In genomic region chr6:151900256-151900655, GRCh38 we compare ENCODE assay signal across 22 cellular contexts.
DNase-seq lines count a peak whose midpoint lies in the region; ATAC-seq, FAIRE-seq and TF ChIP-seq lines count a peak whose summit lies in the region.
"Had no signal": no experiment of that assay in that cellular context is flagged by ENCODE, and none has a peak within 500 bp of the region (broad histone marks: within the 10 kb centered on the region; RNA-seq: fewer than 3 reads in every experiment).

No MANE protein-coding gene starts in this region.

- CTCF ChIA-PET in RWPE1 (lab: Yijun Ruan, JAX): interaction anchor here (0.6 to 0.9 kb wide), 2 partner anchors 13 to 740 kb away, joined by 3 read pairs; no protein-coding TSS in a partner anchor
- CTCF ChIA-PET in activated CD8-positive, alpha-beta memory T cell treated with anti-CD3 and anti-CD28 coated beads, Interleukin-2, amount 10 ng/mL, durations not matched to agents 7 days and 5 days (lab: Charles Lee): no interaction called here

- H3K23ac ChIP-seq in H9 (ENCODE audit: insufficient read length, low read depth, low read length): no peak overlapping the region

- H2AFZ ChIP-seq in H9 (ENCODE audit: low read length): no peak overlapping the region

- H3K27ac ChIP-seq in H9 (ENCODE audit: insufficient read length, low read depth, low read length): no peak overlapping the region
- peak overlapping the region; percentile 70 for H3K27ac ChIP-seq in RWPE1
- H3K27ac ChIP-seq in coronary artery: no peak overlapping the region
- H3K27ac ChIP-seq: SK-N-MC had no signal

- H3K14ac ChIP-seq in H9 (ENCODE audit: insufficient read depth, low read length): no peak overlapping the region

- no peaks in the 10 kb centered on the region for H3K9me3 ChIP-seq in H9 (ENCODE audit: control insufficient read depth, low read depth, low read length)

- H3K9me3 Mint-ChIP-seq in H9 (peaks cover 14 to 15% of the 10 kb centered on the region in 2 experiments), endothelial cell (ENCODE audit: unreplicated experiment) (peaks cover 5% of the 10 kb centered on the region)
- peaks cover 2% of the 10 kb centered on the region for H3K9me3 Mint-ChIP-seq in activated CD8-positive, alpha-beta memory T cell treated with anti-CD3 and anti-CD28 coated beads, Interleukin-2, amount 10 ng/mL, durations not matched to agents 7 days and 5 days (ENCODE audit: low read depth)

- no peak overlapping the region for H3K4me2 ChIP-seq in H9 (ENCODE audit: insufficient read depth, insufficient read length, low read length)

- no peak overlapping the region for H3K4me3 Mint-ChIP-seq in H9
- peak overlapping the region; percentile 31 for H3K4me3 Mint-ChIP-seq in endothelial cell (ENCODE audit: unreplicated experiment)
- H3K4me3 Mint-ChIP-seq in activated CD8-positive, alpha-beta memory T cell treated with anti-CD3 and anti-CD28 coated beads, Interleukin-2, amount 10 ng/mL, durations not matched to agents 7 days and 5 days: no peak overlapping the region
- H3K4me3 Mint-ChIP-seq: CD8-positive, alpha-beta T cell; IgD-negative memory B cell had no signal

- POLR2A ChIA-PET in RWPE1 (lab: Yijun Ruan, JAX; ENCODE audit: low non-redundant PET): no interaction called here

- H3K4ac ChIP-seq in H9 (ENCODE audit: low read depth, low read length): no peak overlapping the region

- H3K27ac Mint-ChIP-seq in H9: peak overlapping the region in 2 of 3 experiments; percentile 30; a peak in 2 of 7 replicates
- H3K27ac Mint-ChIP-seq in endothelial cell (ENCODE audit: unreplicated experiment): no peak overlapping the region
- H3K27ac Mint-ChIP-seq in activated CD8-positive, alpha-beta memory T cell treated with anti-CD3 and anti-CD28 coated beads, Interleukin-2, amount 10 ng/mL, durations not matched to agents 7 days and 5 days: no peak overlapping the region
- H3K27ac Mint-ChIP-seq: CD8-positive, alpha-beta T cell; IgD-negative memory B cell had no signal

- TF ChIP-seq CTCF in H9 (conservative IDR thresholded peaks at IDR 0.05): no peak
- no peak for TF ChIP-seq CTCF in RWPE1 (conservative IDR thresholded peaks at IDR 0.05; ENCODE audit: low read depth)
- TF ChIP-seq CTCF in endothelial cell (IDR thresholded peaks at IDR 0.05; ENCODE audit: unreplicated experiment): no peak
- no peak for TF ChIP-seq CTCF in retinal pigment epithelial cell (conservative IDR thresholded peaks at IDR 0.05; ENCODE audit: low read depth, low read length)
- TF ChIP-seq CTCF in D721Med (IDR thresholded peaks at IDR 0.05; ENCODE audit: insufficient read depth, missing control alignments): no peak
- TF ChIP-seq CTCF in coronary artery (IDR thresholded peaks at IDR 0.05): no peak

- no peak for ATAC-seq in activated CD8-positive, alpha-beta memory T cell treated with anti-CD3 and anti-CD28 coated beads, Interleukin-2, amount 10 ng/mL, durations not matched to agents 7 days and 5 days
- ATAC-seq: CD8-positive, alpha-beta T cell had no signal

- H3T11ph ChIP-seq in H9 (ENCODE audit: low read length): no peak overlapping the region

- H3K4me1 Mint-ChIP-seq in H9 (peaks cover 11 to 14% of the 10 kb centered on the region in 2 experiments), endothelial cell (ENCODE audit: unreplicated experiment) (no peaks in the 10 kb centered on the region)
- no peaks in the 10 kb centered on the region for H3K4me1 Mint-ChIP-seq in activated CD8-positive, alpha-beta memory T cell treated with anti-CD3 and anti-CD28 coated beads, Interleukin-2, amount 10 ng/mL, durations not matched to agents 7 days and 5 days

- no peak overlapping the region for H3K9ac ChIP-seq in H9 (ENCODE audit: extremely low read depth, insufficient read length, low read length)

- H2AK5ac ChIP-seq in H9 (ENCODE audit: insufficient read length, low read length): no peak overlapping the region

- H4K91ac ChIP-seq in H9 (ENCODE audit: insufficient read length, low read depth, low read length): no peak overlapping the region

- FAIRE-seq in D721Med (lab: Jason Lieb, UNC): no peak

- DNase-seq in H9: no peak
- no peak for DNase-seq in RWPE1 (ENCODE audit: low spot score)
- no peak for DNase-seq in endothelial cell (ENCODE audit: low spot score)
- DNase-seq in retinal pigment epithelial cell (ENCODE audit: low read depth): peak; percentile 49
- DNase-seq in D721Med (ENCODE audit: insufficient read length, low spot score): no peak
- DNase-seq in activated CD8-positive, alpha-beta memory T cell treated with anti-CD3 and anti-CD28 coated beads, Interleukin-2, amount 10 ng/mL, durations not matched to agents 7 days and 5 days: no peak
- DNase-seq in coronary artery (ENCODE audit: low spot score): no peak
- DNase-seq: AML-193; C1 segment of cervical spinal cord; CD8-positive, alpha-beta T cell; DMS53; GDM1; H7; Karpas-422; MG63; NCI-H187; NCI-H446; NCI-H526 treated with DMSO at 0.1 percent for 48 hours; OCI-M1; SHP77 treated with DMSO at 0.1 percent for 48 hours had no signal

- H2BK12ac ChIP-seq in H9 (ENCODE audit: insufficient read length, low read depth, low read length): no peak overlapping the region

- no peak overlapping the region for H2BK15ac ChIP-seq in H9 (ENCODE audit: low read depth, low read length)

- no peak overlapping the region for H4K8ac ChIP-seq in H9 (replicated peaks; ENCODE audit: insufficient read length, low read depth, low read length)

- H2BK20ac ChIP-seq in H9 (ENCODE audit: low read depth, low read length, poor library complexity, severe bottlenecking): no peak overlapping the region

- no CpG with 5 or more reads among the region's 2 CpGs for WGBS in H9 (ENCODE audit: extremely low coverage, insufficient read length, low lambda C conversion rate)

- H3K56ac ChIP-seq in H9 (ENCODE audit: insufficient read length, low read depth, low read length): no peak overlapping the region

- no peaks in the 10 kb centered on the region for H3K4me1 ChIP-seq in H9 (ENCODE audit: insufficient read depth, low read length)

- no peaks in the 10 kb centered on the region for H3K79me2 ChIP-seq in H9 (ENCODE audit: insufficient read depth, low read length)

- no peaks in the 10 kb centered on the region for H4K20me1 ChIP-seq in H9 (ENCODE audit: control insufficient read depth, insufficient read depth, insufficient read length)

- no peaks in the 10 kb centered on the region for H3K79me1 ChIP-seq in H9 (ENCODE audit: insufficient read depth, low read depth, low read length, poor library complexity, severe bottlenecking)

- H3K4me3 ChIP-seq in retinal pigment epithelial cell (ENCODE audit: low read length) (no peak overlapping the region), coronary artery (no peak overlapping the region)
- H3K4me3 ChIP-seq: MG63, SK-N-MC had no signal

- H2BK120ac ChIP-seq in H9 (ENCODE audit: low read depth, low read length, poor library complexity, severe bottlenecking): no peak overlapping the region

- H3K27me3 ChIP-seq in H9 (ENCODE audit: insufficient read depth, low read length): no peaks in the 10 kb centered on the region
- H3K27me3 ChIP-seq: MG63 had no signal

- H3K27me3 Mint-ChIP-seq in H9 (ENCODE audit: low read depth) (no peaks in the 10 kb centered on the region), endothelial cell (ENCODE audit: unreplicated experiment) (no peaks in the 10 kb centered on the region)
- H3K27me3 Mint-ChIP-seq in activated CD8-positive, alpha-beta memory T cell treated with anti-CD3 and anti-CD28 coated beads, Interleukin-2, amount 10 ng/mL, durations not matched to agents 7 days and 5 days: peaks cover 6% of the 10 kb centered on the region
- H3K27me3 Mint-ChIP-seq: IgD-negative memory B cell had no signal

- H3K18ac ChIP-seq in H9 (ENCODE audit: insufficient read length, low read depth, low read length): no peak overlapping the region

- H4K5ac ChIP-seq in H9 (ENCODE audit: insufficient read length, low read depth, low read length): no peak overlapping the region

- H2BK5ac ChIP-seq in H9 (ENCODE audit: insufficient read length, low read length): no peak overlapping the region

- no peaks in the 10 kb centered on the region for H3K23me2 ChIP-seq in H9 (ENCODE audit: insufficient read length, low read depth, low read length, poor library complexity, severe bottlenecking)

- H3K36me3 Mint-ChIP-seq in H9 (ENCODE audit: insufficient read depth in 1 of 3, low read depth in 3 of 3) (peaks cover 5 to 14% (median 10%) of the 10 kb centered on the region in 3 experiments), endothelial cell (ENCODE audit: low read depth, unreplicated experiment) (peaks cover 6% of the 10 kb centered on the region)
- peaks cover 1% of the 10 kb centered on the region for H3K36me3 Mint-ChIP-seq in activated CD8-positive, alpha-beta memory T cell treated with anti-CD3 and anti-CD28 coated beads, Interleukin-2, amount 10 ng/mL, durations not matched to agents 7 days and 5 days
- H3K36me3 Mint-ChIP-seq: CD8-positive, alpha-beta T cell; IgD-negative memory B cell had no signal

Comparison
In these comparisons a context has a peak if more than half of its experiments do, and no peak if none do; other contexts are left out.
1. H3K27ac Mint-ChIP-seq: peak in H9 (2 of 3); none in endothelial cell (single experiment) and activated CD8-positive, alpha-beta memory T cell treated with anti-CD3 and anti-CD28 coated beads, Interleukin-2, amount 10 ng/mL, durations not matched to agents 7 days and 5 days (single experiment).